ENCODE assay signal across 10 cellular contexts in the genomic region with DNA sequence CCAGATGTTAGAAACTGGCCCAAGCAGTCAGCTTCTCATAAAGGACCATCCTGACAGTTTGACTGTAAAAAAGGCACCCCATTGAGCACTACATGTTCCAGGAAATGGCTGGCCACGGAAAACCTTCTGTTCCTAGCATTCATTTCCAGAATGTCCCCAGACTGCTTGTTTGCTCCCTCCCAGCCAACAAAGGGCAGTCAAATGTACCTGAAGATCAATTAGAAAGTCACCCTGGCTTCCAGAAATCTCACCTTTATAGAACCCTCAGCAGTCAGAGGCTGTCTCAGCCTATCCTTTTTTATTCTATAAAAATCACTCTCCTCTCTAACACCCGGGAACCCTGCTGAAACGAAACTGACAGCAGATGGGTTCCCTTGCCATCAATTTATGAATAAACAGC. TPM values are rescaled to one million over a fixed set of nuclear protein-coding genes. Genes with fewer than 3 reads are reported as not detected.
DNase-seq lines count a peak whose midpoint lies in the region; ATAC-seq and TF ChIP-seq lines count a peak whose summit lies in the region.
"Had no signal": no experiment of that assay in that cellular context is flagged by ENCODE, and none has a peak within 500 bp of the region (broad histone marks: within the 10 kb centered on the region; RNA-seq: fewer than 3 reads in every experiment).

No MANE protein-coding gene starts in this region.

- no peak for TF ChIP-seq CTCF in GM23338 (conservative IDR thresholded peaks at IDR 0.05; ENCODE audit: low read depth in 2 of 2)
- no peak for TF ChIP-seq CTCF in ascending aorta (IDR thresholded peaks at IDR 0.05)

- no peaks in the 10 kb centered on the region for H4K20me1 ChIP-seq in GM23338 (replicated peaks; ENCODE audit: insufficient read depth)

- intact Hi-C loops in ascending aorta (cut with DNase I): loop anchor here (5.0 kb wide), 1 partner anchor 69 kb away; no protein-coding TSS in a partner anchor

- H3K79me2 ChIP-seq in GM23338 (replicated peaks; ENCODE audit: insufficient read depth): no peaks in the 10 kb centered on the region

- peak overlapping the region; percentile 54 to 58 for H3K9ac ChIP-seq in stomach smooth muscle (ENCODE audit: low read length in 2 of 2)

- no peaks in the 10 kb centered on the region for H3K9me3 Mint-ChIP-seq in GM23338

- DNase-seq in GM23338 (ENCODE audit: low spot score) (peak; percentile 26), ascending aorta (ENCODE audit: low spot score in 2 of 2) (no peak), hippocampal formation (lab: John Stamatoyannopoulos, UW) (peak; percentile 16 to 25), NOMO-1 treated with DMSO at 0.1 percent for 48 hours (lab: John Stamatoyannopoulos, UW; ENCODE audit: unreplicated experiment) (no peak), 8988T (no peak)

- H3K27me3 ChIP-seq in GM23338 (ENCODE audit: insufficient read depth): no peaks in the 10 kb centered on the region
- no peaks in the 10 kb centered on the region for H3K27me3 ChIP-seq in ascending aorta
- no peaks in the 10 kb centered on the region for H3K27me3 ChIP-seq in stomach smooth muscle (ENCODE audit: control insufficient read depth in 1 of 2, insufficient read depth in 2 of 2, low read length in 2 of 2)

- H3K36me3 Mint-ChIP-seq in GM23338 (ENCODE audit: low read depth): no peaks in the 10 kb centered on the region

- H3K4me3 ChIP-seq in GM23338: no peak overlapping the region
- peak overlapping the region in 1 of 2 donors; percentile 37 for H3K4me3 ChIP-seq in ascending aorta
- H3K4me3 ChIP-seq in stomach smooth muscle (ENCODE audit: low read length in 2 of 2): peak overlapping the region; percentile 36 to 58

- H3K27me3 Mint-ChIP-seq in GM23338 (ENCODE audit: insufficient read depth, low read depth, poor library complexity): peaks cover 4% of the 10 kb centered on the region

- H3K9me2 ChIP-seq in GM23338 (ENCODE audit: insufficient read depth): no peaks in the 10 kb centered on the region

- no peak overlapping the region for H3K27ac Mint-ChIP-seq in GM23338

- H3K4me2 ChIP-seq in GM23338: no peak overlapping the region

- ATAC-seq in GM23338 (no peak; the same call in 2 of the 3 replicates), GM21786 (IDR thresholded peaks at IDR 0.05; ENCODE audit: unreplicated experiment) (no peak), GM18517 (IDR thresholded peaks at IDR 0.05; ENCODE audit: unreplicated experiment) (no peak)

- no peak overlapping the region for H2AFZ ChIP-seq in GM23338

- H3K27ac ChIP-seq in GM23338 (ENCODE audit: low read depth) (no peak overlapping the region), ascending aorta (peak overlapping the region; percentile 93), stomach smooth muscle (ENCODE audit: low read length) (peak overlapping the region; percentile 69)

- no peak overlapping the region for H3K4me3 Mint-ChIP-seq in GM23338

- peaks cover 26% of the 10 kb centered on the region for H3K4me1 Mint-ChIP-seq in GM23338

- H3K36me3 ChIP-seq in GM23338 (ENCODE audit: insufficient read depth) (no peaks in the 10 kb centered on the region), ascending aorta (no peaks in the 10 kb centered on the region), stomach smooth muscle (ENCODE audit: control insufficient read depth in 2 of 2, insufficient read depth in 2 of 2, low read length in 2 of 2) (no peaks in the 10 kb centered on the region)

- H3F3A ChIP-seq in GM23338 (replicated peaks; ENCODE audit: low read depth): no peaks in the 10 kb centered on the region

- H3K4me1 ChIP-seq in GM23338 (ENCODE audit: insufficient read depth) (0 out of 2 replicates have a peak, but pooled peaks cover 3% of the 10 kb centered on the region), ascending aorta (peaks cover 3 to 19% of the 10 kb centered on the region in 2 donors), stomach smooth muscle (ENCODE audit: control insufficient read depth, insufficient read depth, low read length) (peaks cover 7% of the 10 kb centered on the region)

- H3K9me3 ChIP-seq in ascending aorta (peaks cover 0 to 3% of the 10 kb centered on the region in 2 donors), stomach smooth muscle (ENCODE audit: control insufficient read depth in 2 of 2, low read length in 2 of 2) (no peaks in the 10 kb centered on the region)

TF ChIP-seq in GM23338, 12 proteins besides CTCF, POLR2A, EP300 and RAD21:
- TF ChIP-seq, protein P1, sequence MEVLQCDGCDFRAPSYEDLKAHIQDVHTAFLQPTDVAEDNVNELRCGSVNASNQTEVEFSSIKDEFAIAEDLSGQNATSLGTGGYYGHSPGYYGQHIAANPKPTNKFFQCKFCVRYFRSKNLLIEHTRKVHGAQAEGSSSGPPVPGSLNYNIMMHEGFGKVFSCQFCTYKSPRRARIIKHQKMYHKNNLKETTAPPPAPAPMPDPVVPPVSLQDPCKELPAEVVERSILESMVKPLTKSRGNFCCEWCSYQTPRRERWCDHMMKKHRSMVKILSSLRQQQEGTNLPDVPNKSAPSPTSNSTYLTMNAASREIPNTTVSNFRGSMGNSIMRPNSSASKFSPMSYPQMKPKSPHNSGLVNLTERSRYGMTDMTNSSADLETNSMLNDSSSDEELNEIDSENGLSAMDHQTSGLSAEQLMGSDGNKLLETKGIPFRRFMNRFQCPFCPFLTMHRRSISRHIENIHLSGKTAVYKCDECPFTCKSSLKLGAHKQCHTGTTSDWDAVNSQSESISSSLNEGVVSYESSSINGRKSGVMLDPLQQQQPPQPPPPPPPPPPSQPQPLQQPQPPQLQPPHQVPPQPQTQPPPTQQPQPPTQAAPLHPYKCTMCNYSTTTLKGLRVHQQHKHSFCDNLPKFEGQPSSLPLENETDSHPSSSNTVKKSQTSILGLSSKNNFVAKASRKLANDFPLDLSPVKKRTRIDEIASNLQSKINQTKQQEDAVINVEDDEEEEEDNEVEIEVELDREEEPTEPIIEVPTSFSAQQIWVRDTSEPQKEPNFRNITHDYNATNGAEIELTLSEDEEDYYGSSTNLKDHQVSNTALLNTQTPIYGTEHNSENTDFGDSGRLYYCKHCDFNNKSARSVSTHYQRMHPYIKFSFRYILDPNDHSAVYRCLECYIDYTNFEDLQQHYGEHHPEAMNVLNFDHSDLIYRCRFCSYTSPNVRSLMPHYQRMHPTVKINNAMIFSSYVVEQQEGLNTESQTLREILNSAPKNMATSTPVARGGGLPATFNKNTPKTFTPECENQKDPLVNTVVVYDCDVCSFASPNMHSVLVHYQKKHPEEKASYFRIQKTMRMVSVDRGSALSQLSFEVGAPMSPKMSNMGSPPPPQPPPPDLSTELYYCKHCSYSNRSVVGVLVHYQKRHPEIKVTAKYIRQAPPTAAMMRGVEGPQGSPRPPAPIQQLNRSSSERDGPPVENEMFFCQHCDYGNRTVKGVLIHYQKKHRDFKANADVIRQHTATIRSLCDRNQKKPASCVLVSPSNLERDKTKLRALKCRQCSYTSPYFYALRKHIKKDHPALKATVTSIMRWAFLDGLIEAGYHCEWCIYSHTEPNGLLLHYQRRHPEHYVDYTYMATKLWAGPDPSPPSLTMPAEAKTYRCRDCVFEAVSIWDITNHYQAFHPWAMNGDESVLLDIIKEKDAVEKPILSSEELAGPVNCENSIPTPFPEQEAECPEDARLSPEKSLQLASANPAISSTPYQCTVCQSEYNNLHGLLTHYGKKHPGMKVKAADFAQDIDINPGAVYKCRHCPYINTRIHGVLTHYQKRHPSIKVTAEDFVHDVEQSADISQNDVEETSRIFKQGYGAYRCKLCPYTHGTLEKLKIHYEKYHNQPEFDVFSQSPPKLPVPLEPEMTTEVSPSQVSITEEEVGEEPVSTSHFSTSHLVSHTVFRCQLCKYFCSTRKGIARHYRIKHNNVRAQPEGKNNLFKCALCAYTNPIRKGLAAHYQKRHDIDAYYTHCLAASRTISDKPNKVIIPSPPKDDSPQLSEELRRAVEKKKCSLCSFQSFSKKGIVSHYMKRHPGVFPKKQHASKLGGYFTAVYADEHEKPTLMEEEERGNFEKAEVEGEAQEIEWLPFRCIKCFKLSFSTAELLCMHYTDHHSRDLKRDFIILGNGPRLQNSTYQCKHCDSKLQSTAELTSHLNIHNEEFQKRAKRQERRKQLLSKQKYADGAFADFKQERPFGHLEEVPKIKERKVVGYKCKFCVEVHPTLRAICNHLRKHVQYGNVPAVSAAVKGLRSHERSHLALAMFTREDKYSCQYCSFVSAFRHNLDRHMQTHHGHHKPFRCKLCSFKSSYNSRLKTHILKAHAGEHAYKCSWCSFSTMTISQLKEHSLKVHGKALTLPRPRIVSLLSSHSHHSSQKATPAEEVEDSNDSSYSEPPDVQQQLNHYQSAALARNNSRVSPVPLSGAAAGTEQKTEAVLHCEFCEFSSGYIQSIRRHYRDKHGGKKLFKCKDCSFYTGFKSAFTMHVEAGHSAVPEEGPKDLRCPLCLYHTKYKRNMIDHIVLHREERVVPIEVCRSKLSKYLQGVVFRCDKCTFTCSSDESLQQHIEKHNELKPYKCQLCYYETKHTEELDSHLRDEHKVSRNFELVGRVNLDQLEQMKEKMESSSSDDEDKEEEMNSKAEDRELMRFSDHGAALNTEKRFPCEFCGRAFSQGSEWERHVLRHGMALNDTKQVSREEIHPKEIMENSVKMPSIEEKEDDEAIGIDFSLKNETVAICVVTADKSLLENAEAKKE (CRISPR knock-in tag; IDR thresholded peaks at IDR 0.05): 0 out of 2 replicates have a peak, but pooled peaks have one; percentile 16
- TF ChIP-seq ZNF114 (CRISPR knock-in tag; IDR thresholded peaks at IDR 0.05): no peak

RNA-seq across cellular contexts. Expression of a gene that starts 0.8 kb away (rescaled TPM):
- not detected in 2 replicates for total RNA-seq in GM23338 (2014; rRNA removed; shearing (Covaris generic))
- polyA plus RNA-seq in GM23338 (2016; fragmentation: Nextera tagmentation; extraction: Ambion mirVana): not detected in 2 replicates
- total RNA-seq in ascending aorta: 2.2 TPM
- total RNA-seq: bronchial epithelial cell, pulmonary artery endothelial cell had no signal

Comparison
In these comparisons a context has a peak if more than half of its experiments do, and no peak if none do; other contexts are left out.
1. DNase-seq: peak in GM23338 (single experiment) and hippocampal formation (2 of 2); none in ascending aorta (0 of 2), NOMO-1 treated with DMSO at 0.1 percent for 48 hours (single experiment) and 8988T (single experiment).